In the genomic region with DNA sequence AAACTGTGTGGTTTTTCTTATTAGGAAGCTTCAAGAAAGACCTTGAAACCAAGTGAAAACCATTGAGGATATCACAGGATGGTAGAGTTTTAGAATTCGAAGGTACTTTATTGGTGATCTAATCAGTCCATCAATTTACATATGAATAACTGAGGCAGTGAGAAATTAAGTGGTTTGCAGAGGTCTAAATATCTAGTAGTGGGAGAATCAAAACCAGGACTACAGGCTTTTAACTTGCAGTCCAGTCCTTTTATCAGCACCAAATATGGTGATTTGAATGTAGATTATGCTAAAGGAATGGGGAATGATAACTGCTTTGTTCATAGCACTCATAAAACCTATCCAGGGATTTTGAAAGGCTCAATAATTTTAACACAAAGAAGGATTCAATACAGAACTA, we compare ENCODE assay signal across 35 cellular contexts.
"Had no signal": no experiment of that assay in that cellular context is flagged by ENCODE, and none has a peak within 500 bp of the region (broad histone marks: within the 10 kb centered on the region; RNA-seq: fewer than 3 reads in every experiment).

No MANE protein-coding gene starts in this region.

- H2AFZ ChIP-seq: PC-9 had no signal

- H3K27me3 ChIP-seq: ascending aorta, body of pancreas had no signal

- H3K36me3 ChIP-seq: ascending aorta, WERI-Rb-1 had no signal

- ATAC-seq: activated CD8-positive, alpha-beta T cell treated with anti-CD3 and anti-CD28 coated beads, Interleukin-2, amount 10 ng/mL, durations not matched to agents 7 days and 5 days; body of pancreas; Right ventricle myocardium inferior had no signal

- H3K4me1 Mint-ChIP-seq: activated CD4-positive, alpha-beta T cell treated with anti-CD3 and anti-CD28 coated beads, Interleukin-2, amount 10 ng/mL, durations not matched to agents 7 days and 5 days had no signal

- DNase-seq: activated CD4-positive, alpha-beta T cell treated with anti-CD3 and anti-CD28 coated beads, Interleukin-2, amount 10 ng/mL, durations not matched to agents 7 days and 5 days; activated CD4-positive, alpha-beta T cell treated with anti-CD3 and anti-CD28 coated beads, Interleukin-2, amount 50 U/mL, for 48 hours; activated CD8-positive, alpha-beta T cell treated with anti-CD3 and anti-CD28 coated beads, Interleukin-2, amount 10 ng/mL, durations not matched to agents 7 days and 5 days; activated gamma-delta T cell; activated naive CD4-positive, alpha-beta T cell treated with Interleukin-2 at 50 U/mL for 16 hours; activated naive CD8-positive, alpha-beta T cell treated with anti-CD3 and anti-CD28 coated beads, Interleukin-2, amount 10 ng/mL, durations not matched to agents 7 days and 5 days; activated T-cell treated with anti-CD3 and anti-CD28 coated beads, Interleukin-2, amount 50 U/mL, for 24 hours; amygdala; body of pancreas; caudate nucleus; cerebellar nuclear complex; KG1; NCI-H1092 treated with DMSO at 0.1 percent for 48 hours; NCI-H1417; NCI-H1930; NCI-H2081 treated with DMSO at 0.1 percent for 48 hours; NCI-H226; NCI-H446 treated with DMSO at 0.1 percent for 48 hours; NCI-H524; NCI-H69; NK-92 treated with Interleukin-12 subunit alpha and Interleukin-12 subunit beta, amount 100 ng/mL, for 24 hours; PC-9; SIG-M5; SW 1271; T-helper 1 cell; T1000; WERI-Rb-1 had no signal

- H3K4me2 ChIP-seq: PC-9 had no signal

- H3K27ac ChIP-seq: ascending aorta, body of pancreas, PC-9, RWPE1, WERI-Rb-1 had no signal

- H3K27me3 Mint-ChIP-seq: activated CD4-positive, alpha-beta T cell treated with anti-CD3 and anti-CD28 coated beads, Interleukin-2, amount 10 ng/mL, durations not matched to agents 7 days and 5 days; activated naive CD4-positive, alpha-beta T cell treated with anti-CD3 and anti-CD28 coated beads, Interleukin-2, amount 50 U/mL, for 24 hours; activated naive CD8-positive, alpha-beta T cell treated with anti-CD3 and anti-CD28 coated beads, Interleukin-2, amount 10 ng/mL, durations not matched to agents 7 days and 5 days; activated T-cell treated with anti-CD3 and anti-CD28 coated beads, Interleukin-2, amount 50 U/mL, for 24 hours; IgD-negative memory B cell had no signal

- H3K9me3 ChIP-seq: ascending aorta, body of pancreas had no signal

- H3K4me3 ChIP-seq: ascending aorta, body of pancreas, PC-9 had no signal

- FAIRE-seq: bronchial epithelial cell, RCC 7860 had no signal

- H3K4me3 Mint-ChIP-seq: activated CD4-positive, alpha-beta T cell treated with anti-CD3 and anti-CD28 coated beads, Interleukin-2, amount 10 ng/mL, durations not matched to agents 7 days and 5 days; activated CD8-positive, alpha-beta T cell treated with anti-CD3 and anti-CD28 coated beads, Interleukin-2, amount 10 ng/mL, durations not matched to agents 7 days and 5 days; activated naive CD4-positive, alpha-beta T cell treated with anti-CD3 and anti-CD28 coated beads, Interleukin-2, amount 50 U/mL, for 24 hours; activated naive CD8-positive, alpha-beta T cell treated with anti-CD3 and anti-CD28 coated beads, Interleukin-2, amount 10 ng/mL, durations not matched to agents 7 days and 5 days; activated T-cell treated with anti-CD3 and anti-CD28 coated beads, Interleukin-2, amount 50 U/mL, for 24 hours; IgD-negative memory B cell had no signal

- H3K27ac Mint-ChIP-seq: activated CD4-positive, alpha-beta T cell treated with anti-CD3 and anti-CD28 coated beads, Interleukin-2, amount 10 ng/mL, durations not matched to agents 7 days and 5 days; activated CD8-positive, alpha-beta T cell treated with anti-CD3 and anti-CD28 coated beads, Interleukin-2, amount 10 ng/mL, durations not matched to agents 7 days and 5 days; activated naive CD4-positive, alpha-beta T cell treated with anti-CD3 and anti-CD28 coated beads, Interleukin-2, amount 50 U/mL, for 24 hours; activated naive CD8-positive, alpha-beta T cell treated with anti-CD3 and anti-CD28 coated beads, Interleukin-2, amount 10 ng/mL, durations not matched to agents 7 days and 5 days; activated T-cell treated with anti-CD3 and anti-CD28 coated beads, Interleukin-2, amount 50 U/mL, for 24 hours; activated T-helper 2 cell treated with anti-CD3 and anti-CD28 coated beads, Interferon-gamma antibody, Interleukin-2, Interleukin-4, amounts not matched to agents 10 μg/mL and 5 μg/mL and 100 μg/mL, durations not matched to agents 14 hours and 24 hours and 36 hours; IgD-negative memory B cell had no signal

- H3K9me3 Mint-ChIP-seq: activated naive CD4-positive, alpha-beta T cell treated with anti-CD3 and anti-CD28 coated beads, Interleukin-2, amount 50 U/mL, for 24 hours had no signal

- H3K4me1 ChIP-seq: ascending aorta had no signal
